ENCODE assay signal across 1 cellular context in the genomic region with DNA sequence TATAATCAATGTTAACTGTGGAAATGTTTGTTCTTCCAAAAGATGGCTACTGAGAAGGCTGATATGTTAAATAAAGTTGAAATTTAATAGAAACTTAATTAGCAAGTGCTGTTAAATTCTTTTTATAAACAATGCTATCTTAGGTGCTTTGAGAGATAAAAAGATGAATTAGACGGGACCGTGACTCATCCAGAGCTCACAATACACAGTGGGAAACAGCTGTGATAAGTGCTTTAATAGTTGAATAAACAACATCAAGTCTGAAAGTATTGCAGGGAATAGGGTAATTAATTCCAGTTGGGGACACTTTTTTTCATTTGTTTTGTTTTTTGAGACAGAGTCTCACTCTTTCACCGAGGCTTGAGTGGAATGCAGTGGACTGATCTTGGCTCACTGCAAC.
TF ChIP-seq lines count a peak whose summit lies in the region.

No MANE protein-coding gene starts in this region.

TF ChIP-seq in HEK293, 187 proteins besides CTCF, POLR2A, EP300 and RAD21 (continued from another document):
- TF ChIP-seq PRDM4 (tag by site-specific recombination; IDR thresholded peaks at IDR 0.05) (peak; percentile 62), HOXA7 (CRISPR knock-in tag; IDR thresholded peaks at IDR 0.05; ENCODE audit: borderline replicate concordance) (no peak), ZNF664 (tag by site-specific recombination; IDR thresholded peaks at IDR 0.05) (no peak), ZNF426 (tag by site-specific recombination; IDR thresholded peaks at IDR 0.05) (no peak), ZXDB (tag by site-specific recombination; IDR thresholded peaks at IDR 0.05) (peak; percentile 54; the same call in 1 of the 2 replicates), GLI2 (tag by site-specific recombination; IDR thresholded peaks at IDR 0.05; ENCODE audit: borderline replicate concordance, low read depth) (0 out of 2 replicates have a peak, but pooled peaks have one; percentile 18), ZNF658 (tag by site-specific recombination; IDR thresholded peaks at IDR 0.05) (no peak), TRIM28 (IDR thresholded peaks at IDR 0.05; ENCODE audit: borderline replicate concordance, low read length) (peak; percentile 43; the same call in 1 of the 2 replicates), ZNF184 (tag by site-specific recombination; IDR thresholded peaks at IDR 0.05) (peak; percentile 21; the same call in 1 of the 2 replicates), GFI1B (tag by site-specific recombination; IDR thresholded peaks at IDR 0.05) (0 out of 2 replicates have a peak, but pooled peaks have one; percentile 11), ZNF776 (tag by site-specific recombination; IDR thresholded peaks at IDR 0.05; ENCODE audit: borderline replicate concordance) (no peak), ZIC2 (tag by site-specific recombination; IDR thresholded peaks at IDR 0.05) (peak; percentile 50; the same call in 1 of the 2 replicates), FEZF1 (tag by site-specific recombination; IDR thresholded peaks at IDR 0.05) (peak; percentile 69), ZNF433 (tag by site-specific recombination; IDR thresholded peaks at IDR 0.05; ENCODE audit: low read depth) (no peak), ZNF76 (tag by site-specific recombination; IDR thresholded peaks at IDR 0.05; ENCODE audit: borderline replicate concordance, low read depth) (no peak), BCL11B (tag by site-specific recombination; IDR thresholded peaks at IDR 0.05; ENCODE audit: low read depth) (0 out of 2 replicates have a peak, but pooled peaks have one; percentile 20), PRDM1 (tag by site-specific recombination; IDR thresholded peaks at IDR 0.05) (peak; percentile 42), ZNF843 (tag by site-specific recombination; IDR thresholded peaks at IDR 0.05) (peak; percentile 81), ZNF302 (tag by site-specific recombination; IDR thresholded peaks at IDR 0.05; ENCODE audit: low read depth) (no peak)
- TF ChIP-seq, protein P1, sequence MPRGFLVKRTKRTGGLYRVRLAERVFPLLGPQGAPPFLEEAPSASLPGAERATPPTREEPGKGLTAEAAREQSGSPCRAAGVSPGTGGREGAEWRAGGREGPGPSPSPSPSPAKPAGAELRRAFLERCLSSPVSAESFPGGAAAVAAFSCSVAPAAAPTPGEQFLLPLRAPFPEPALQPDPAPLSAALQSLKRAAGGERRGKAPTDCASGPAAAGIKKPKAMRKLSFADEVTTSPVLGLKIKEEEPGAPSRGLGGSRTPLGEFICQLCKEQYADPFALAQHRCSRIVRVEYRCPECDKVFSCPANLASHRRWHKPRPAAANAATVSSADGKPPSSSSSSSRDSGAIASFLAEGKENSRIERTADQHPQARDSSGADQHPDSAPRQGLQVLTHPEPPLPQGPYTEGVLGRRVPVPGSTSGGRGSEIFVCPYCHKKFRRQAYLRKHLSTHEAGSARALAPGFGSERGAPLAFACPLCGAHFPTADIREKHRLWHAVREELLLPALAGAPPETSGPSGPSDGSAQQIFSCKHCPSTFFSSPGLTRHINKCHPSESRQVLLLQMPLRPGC (tag by site-specific recombination; IDR thresholded peaks at IDR 0.05): peak; percentile 54; the same call in 1 of the 2 replicates
